In genomic region chrX:91389026-91389425, GRCh38 we compare ENCODE assay signal across 9 cellular contexts.
"Had no signal": no experiment of that assay in that cellular context is flagged by ENCODE, and none has a peak within 500 bp of the region (broad histone marks: within the 10 kb centered on the region; RNA-seq: fewer than 3 reads in every experiment).

No MANE protein-coding gene starts in this region.

- ATAC-seq: GM23338, HCT116 had no signal

- H3K36me3 ChIP-seq: HAP-1 had no signal

- DNase-seq: GM23248, GOT3, H7, H9, HCEC 1CT, HFFc6 had no signal

- H3K9ac ChIP-seq: GM23248 had no signal

- H3K4me3 ChIP-seq: GM23248, GM23338, HAP-1 had no signal

- H3K27ac ChIP-seq: GM23248 had no signal

- H2AFZ ChIP-seq: GM23248, GM23338 had no signal

- H3K9me3 ChIP-seq: HAP-1 had no signal

- H3K4me2 ChIP-seq: GM23338 had no signal

- H3K4me1 ChIP-seq: HAP-1 had no signal
